ENCODE assay signal across 10 cellular contexts in genomic region chr7:144821069-144821468, GRCh38. TPM values are rescaled to one million over a fixed set of nuclear protein-coding genes. Genes with fewer than 3 reads are reported as not detected.
DNase-seq lines count a peak whose midpoint lies in the region; ATAC-seq and TF ChIP-seq lines count a peak whose summit lies in the region.
"Had no signal": no experiment of that assay in that cellular context is flagged by ENCODE, and none has a peak within 500 bp of the region (broad histone marks: within the 10 kb centered on the region; RNA-seq: fewer than 3 reads in every experiment).

No MANE protein-coding gene starts in this region.

- H3K9me3 Mint-ChIP-seq in CD4-positive, alpha-beta memory T cell: no peaks in the 10 kb centered on the region

- H3K4me3 Mint-ChIP-seq in CD4-positive, alpha-beta memory T cell: peak overlapping the region in 7 of 8 donors; percentile 10 to 74 (median 51)

- no peak for TF ChIP-seq CTCF in A673 (conservative IDR thresholded peaks at IDR 0.05; ENCODE audit: low read depth, low read length)

- peaks cover 0 to 8% of the 10 kb centered on the region in 2 donors for H3K36me3 Mint-ChIP-seq in CD4-positive, alpha-beta memory T cell

- no peak overlapping the region for H3K4me2 ChIP-seq in Karpas-422 (ENCODE audit: low read depth, low read length, poor library complexity, severe bottlenecking)

- no peaks in the 10 kb centered on the region for H3K27me3 ChIP-seq in CD4-positive, alpha-beta memory T cell (ENCODE audit: insufficient read depth, low read length)
- H3K27me3 ChIP-seq in Karpas-422 (ENCODE audit: low read length) (no peaks in the 10 kb centered on the region), A673 (replicated peaks; ENCODE audit: insufficient read depth, low read depth, low read length, poor library complexity) (no peaks in the 10 kb centered on the region)

- intact Hi-C loops in CD4-positive, alpha-beta memory T cell (cut with micrococcal nuclease): loop anchor here (1.0 kb wide), 1 partner anchor 8 kb away; no protein-coding TSS in a partner anchor
- intact Hi-C loops in A673 (cut with micrococcal nuclease; ENCODE audit: unreplicated experiment): no loop called here

- H3K9me2 ChIP-seq in Karpas-422 (replicated peaks; ENCODE audit: insufficient read depth, low read length): no peaks in the 10 kb centered on the region

- no peaks in the 10 kb centered on the region for H3K36me3 ChIP-seq in CD4-positive, alpha-beta memory T cell (ENCODE audit: insufficient read depth, low read length)
- H3K36me3 ChIP-seq in Karpas-422 (ENCODE audit: insufficient read depth, low read length) (no peaks in the 10 kb centered on the region), A673 (ENCODE audit: insufficient read depth, low read length, poor library complexity, severe bottlenecking) (no peaks in the 10 kb centered on the region)

- no peaks in the 10 kb centered on the region for H3K79me2 ChIP-seq in Karpas-422 (ENCODE audit: low read length)

- no TSS peak for BruUV-seq in A673 (replicated peaks; lab: Mats Ljungman, UMichigan)

- no peaks in the 10 kb centered on the region for H3K27me3 Mint-ChIP-seq in CD4-positive, alpha-beta memory T cell

- peak overlapping the region; percentile 54 for H3K27ac ChIP-seq in CD4-positive, alpha-beta memory T cell (ENCODE audit: low read depth, low read length)
- no peak overlapping the region for H3K27ac ChIP-seq in Karpas-422 (ENCODE audit: low read length)
- H3K27ac ChIP-seq in A673 (ENCODE audit: low read depth, low read length, poor library complexity, severe bottlenecking): no peak overlapping the region

- peak in 1 of 5 donors; percentile 39 for DNase-seq in CD4-positive, alpha-beta memory T cell
- DNase-seq in NCI-H524 treated with DMSO at 0.1 percent for 48 hours (lab: John Stamatoyannopoulos, UW) (peak; percentile 84), ACHN (no peak), Karpas-422 (no peak), A673 (ENCODE audit: low spot score) (no peak), NCI-H1930 (lab: John Stamatoyannopoulos, UW) (no peak)
- DNase-seq: Calu3, IMR-90 had no signal

- in situ Hi-C loops in ACHN (cut with HindIII; ENCODE audit: low pct_ligation_motif_present, low pct_unique_long_range_greater_than_20kb, low sequenced_read_pairs): no loop called here

- no peak overlapping the region for H3K4me3 ChIP-seq in CD4-positive, alpha-beta memory T cell (ENCODE audit: low read length in 2 of 2)
- H3K4me3 ChIP-seq in Karpas-422 (ENCODE audit: low read length): no peak overlapping the region
- H3K4me3 ChIP-seq in A673 (ENCODE audit: low read depth, low read length, poor library complexity, severe bottlenecking): no peak overlapping the region

- H3K9ac ChIP-seq in Karpas-422 (ENCODE audit: low read length): no peak overlapping the region

- H3K4me1 Mint-ChIP-seq in CD4-positive, alpha-beta memory T cell: peaks cover 59 to 86% (median 70%) of the 10 kb centered on the region in 4 donors

- CTCF ChIA-PET in CD4-positive, alpha-beta memory T cell (lab: Charles Lee; ENCODE audit: partially characterized antibody): interaction anchor here (1.1 to 8.6 kb wide), 4 partner anchors 9 to 32 kb away, joined by 3 to 83 read pairs (median 7); partner anchors contain the start of gene TPK1
- CTCF ChIA-PET in A673 (lab: Charles Lee): no interaction called here

- H3K27ac Mint-ChIP-seq in CD4-positive, alpha-beta memory T cell: peak overlapping the region in 6 of 7 donors; percentile 8 to 88 (median 67)

- no peaks in the 10 kb centered on the region for H3K9me3 ChIP-seq in CD4-positive, alpha-beta memory T cell (ENCODE audit: control insufficient read depth in 1 of 2, low read length in 2 of 2)
- H3K9me3 ChIP-seq in Karpas-422 (ENCODE audit: low read length): no peaks in the 10 kb centered on the region
- no peaks in the 10 kb centered on the region for H3K9me3 ChIP-seq in A673 (ENCODE audit: low read depth, low read length, poor library complexity, severe bottlenecking)

- H3K4me1 ChIP-seq in CD4-positive, alpha-beta memory T cell (ENCODE audit: insufficient read depth, low read length): peaks cover 61% of the 10 kb centered on the region
- H3K4me1 ChIP-seq in Karpas-422 (ENCODE audit: low read length): peaks cover 14% of the 10 kb centered on the region
- peaks cover 7% of the 10 kb centered on the region for H3K4me1 ChIP-seq in A673 (ENCODE audit: insufficient read depth, low read length, poor library complexity, severe bottlenecking)

- ATAC-seq in GM18907 (IDR thresholded peaks at IDR 0.05; ENCODE audit: unreplicated experiment): peak; percentile 62
- peak; percentile 41 for ATAC-seq in HG02970 (IDR thresholded peaks at IDR 0.05; ENCODE audit: low FRiP score, unreplicated experiment)

- H2AFZ ChIP-seq in Karpas-422 (ENCODE audit: low read length): no peak overlapping the region

- POLR2A ChIA-PET in CD4-positive, alpha-beta memory T cell (lab: Charles Lee; ENCODE audit: partially characterized antibody): interaction anchor here (1.2 to 12.3 kb wide), 4 partner anchors 9 to 13 kb away, joined by 4 to 409 read pairs (median 6); partner anchors contain the start of gene TPK1
- POLR2A ChIA-PET in A673 (lab: Charles Lee; ENCODE audit: low non-redundant PET): no interaction called here

- H4K20me1 ChIP-seq in Karpas-422 (ENCODE audit: insufficient read depth, low read depth, low read length): no peaks in the 10 kb centered on the region

RNA-seq across cellular contexts. Expression of gene TPK1, which starts 14.8 kb away (rescaled TPM):
- total RNA-seq in CD4-positive, alpha-beta memory T cell: 10 to 100 TPM; 26.7 to 30.7 TPM
- polyA plus RNA-seq in CD4-positive, alpha-beta memory T cell: 10 to 100 TPM; 25.2 to 28.9 TPM
- 2.8 and 11.5 TPM in 2 replicates for total RNA-seq in Karpas-422 (2014; rRNA removed; shearing (Covaris generic); ENCODE audit: low replicate concordance)
- total RNA-seq in A673 (2021): 1.8 and 3.5 TPM in 2 replicates
